Comparison of ENCODE assay signal across 1 cellular context in the genomic region with DNA sequence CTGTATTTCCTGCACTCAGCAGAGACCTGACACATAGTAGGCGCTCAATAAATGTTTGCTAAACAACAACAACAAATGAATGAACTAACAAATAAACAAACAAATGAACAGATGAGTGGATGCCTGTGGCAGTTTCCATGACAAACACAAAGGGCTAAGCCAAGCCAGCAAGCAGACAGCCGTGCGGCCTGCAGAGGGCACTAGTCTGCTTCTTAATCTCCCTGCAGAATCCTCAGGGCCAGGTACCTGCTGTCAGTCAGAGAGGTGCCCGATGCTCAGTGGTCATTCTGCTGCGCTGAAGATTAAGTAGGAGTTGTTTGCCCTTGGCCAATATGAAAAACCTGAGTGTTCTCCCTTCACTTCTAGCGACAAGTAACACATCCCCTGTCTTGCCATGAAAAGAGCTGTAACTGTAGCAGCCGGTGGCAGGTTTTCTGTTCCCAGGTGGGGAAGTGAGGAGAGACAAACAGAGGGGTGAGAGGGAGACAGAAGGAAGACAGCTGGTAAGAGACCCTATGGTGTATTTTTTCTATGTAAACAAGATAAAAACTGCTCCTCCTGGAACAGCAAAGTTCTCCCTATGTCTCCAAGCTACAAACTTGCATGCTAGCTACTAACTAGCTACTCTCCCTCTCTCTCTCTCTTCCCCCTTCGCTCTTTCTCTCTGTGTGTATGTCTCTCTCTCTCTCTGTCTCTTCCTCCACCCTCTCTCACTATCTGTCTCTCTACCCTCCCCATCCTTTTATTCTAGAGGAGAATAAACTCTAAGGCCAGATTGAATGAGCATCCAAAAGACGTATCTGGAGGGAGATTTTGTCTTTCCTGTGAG.
TF ChIP-seq lines count a peak whose summit lies in the region.

Gene MC3R (plus strand): TSS at position 779 of the 829 bp plus-strand sequence. CDS start 112 bp downstream, outside the sequence.

TF ChIP-seq in GM12878, 131 proteins besides CTCF, POLR2A, EP300 and RAD21 (continued from another document):
- TF ChIP-seq, protein P1, sequence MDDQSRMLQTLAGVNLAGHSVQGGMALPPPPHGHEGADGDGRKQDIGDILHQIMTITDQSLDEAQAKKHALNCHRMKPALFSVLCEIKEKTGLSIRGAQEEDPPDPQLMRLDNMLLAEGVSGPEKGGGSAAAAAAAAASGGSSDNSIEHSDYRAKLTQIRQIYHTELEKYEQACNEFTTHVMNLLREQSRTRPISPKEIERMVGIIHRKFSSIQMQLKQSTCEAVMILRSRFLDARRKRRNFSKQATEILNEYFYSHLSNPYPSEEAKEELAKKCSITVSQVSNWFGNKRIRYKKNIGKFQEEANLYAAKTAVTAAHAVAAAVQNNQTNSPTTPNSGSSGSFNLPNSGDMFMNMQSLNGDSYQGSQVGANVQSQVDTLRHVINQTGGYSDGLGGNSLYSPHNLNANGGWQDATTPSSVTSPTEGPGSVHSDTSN (IDR thresholded peaks at IDR 0.05; ENCODE audit: insufficient replicate concordance, low read depth, low read length) = peak; percentile 62
- TF ChIP-seq ZNF217 (IDR thresholded peaks at IDR 0.05) = no peak
